8 cellular contexts compared by ENCODE assay signal in genomic region chr3:169771651-169772529, GRCh38. TPM values are rescaled to one million over a fixed set of nuclear protein-coding genes. Genes with fewer than 3 reads are reported as not detected.
DNase-seq lines count a peak whose midpoint lies in the region; ATAC-seq, FAIRE-seq and TF ChIP-seq lines count a peak whose summit lies in the region.

No MANE protein-coding gene starts in this region.

- peaks cover 37% of the 10 kb centered on the region for H3K4me1 Mint-ChIP-seq in activated T-cell treated with anti-CD3 and anti-CD28 coated beads, Interleukin-2, amount 50 U/mL, for 24 hours (ENCODE audit: low read depth)
- H3K4me1 Mint-ChIP-seq in stimulated activated naive CD8-positive, alpha-beta T cell treated with anti-CD3 and anti-CD28 coated beads, Interleukin-15, Interleukin-2, amounts not matched to agents 100 ng/mL and 50 ng/mL, for 24 hours (ENCODE audit: low read depth), result peaks cover 51% of the 10 kb centered on the region

- H3K4me3 Mint-ChIP-seq in activated T-cell treated with anti-CD3 and anti-CD28 coated beads, Interleukin-2, amount 50 U/mL, for 24 hours, result peak overlapping the region; percentile 96
- H3K4me3 Mint-ChIP-seq in stimulated activated naive CD8-positive, alpha-beta T cell treated with anti-CD3 and anti-CD28 coated beads, Interleukin-15, Interleukin-2, amounts not matched to agents 100 ng/mL and 50 ng/mL, for 24 hours, result peak overlapping the region; percentile 99

- TF ChIP-seq POLR2A in GM12891 (IDR thresholded peaks at IDR 0.05; ENCODE audit: low read depth, low read length) (no peak), esophagus squamous epithelium (IDR thresholded peaks at IDR 0.05) (no peak)

- H3K4me2 ChIP-seq in PC-9, result peak overlapping the region; percentile 86

- H3K79me2 ChIP-seq in PC-9 (ENCODE audit: low read depth), result peaks cover 31% of the 10 kb centered on the region

- no peaks in the 10 kb centered on the region for H3K27me3 Mint-ChIP-seq in activated T-cell treated with anti-CD3 and anti-CD28 coated beads, Interleukin-2, amount 50 U/mL, for 24 hours
- H3K27me3 Mint-ChIP-seq in stimulated activated naive CD8-positive, alpha-beta T cell treated with anti-CD3 and anti-CD28 coated beads, Interleukin-15, Interleukin-2, amounts not matched to agents 100 ng/mL and 50 ng/mL, for 24 hours, result no peaks in the 10 kb centered on the region

- 0% methylated on average over 30 of the region's 30 CpGs for WGBS in esophagus squamous epithelium, 2 donors

- peaks cover 51% of the 10 kb centered on the region for H3F3A ChIP-seq in PC-9 (ENCODE audit: insufficient read depth, low read depth)

- peak; percentile 77 for FAIRE-seq in GM12891 (lab: Jason Lieb, UNC)

- no peak for ATAC-seq in HG03520 (IDR thresholded peaks at IDR 0.05; ENCODE audit: unreplicated experiment)

- H3K4me1 ChIP-seq in PC-9 (replicated peaks; ENCODE audit: insufficient read depth) (peaks cover 13% of the 10 kb centered on the region), esophagus squamous epithelium (peaks cover 10 to 33% (median 21%) of the 10 kb centered on the region in 3 donors), muscle layer of colon (ENCODE audit: insufficient read depth, low read length) (peaks cover 17% of the 10 kb centered on the region)

- peaks cover 53% of the 10 kb centered on the region for H3K36me3 Mint-ChIP-seq in activated T-cell treated with anti-CD3 and anti-CD28 coated beads, Interleukin-2, amount 50 U/mL, for 24 hours (ENCODE audit: low read depth)
- H3K36me3 Mint-ChIP-seq in stimulated activated naive CD8-positive, alpha-beta T cell treated with anti-CD3 and anti-CD28 coated beads, Interleukin-15, Interleukin-2, amounts not matched to agents 100 ng/mL and 50 ng/mL, for 24 hours (ENCODE audit: low read depth), result peaks cover 30% of the 10 kb centered on the region

- peak overlapping the region; percentile 83 for H3K9ac ChIP-seq in muscle layer of colon (ENCODE audit: low read length)

- no TSS peak for BruUV-seq in PC-9 (replicated peaks; lab: Mats Ljungman, UMichigan)

- CTCF ChIA-PET in PC-9 (lab: Charles Lee), result interaction anchor here (0.5 to 0.7 kb wide), 5 partner anchors 109 to 1359 kb away, joined by 3 to 5 read pairs (median 3); no protein-coding TSS in a partner anchor

- H3K27ac ChIP-seq in KOPT-K1 (ENCODE audit: low read depth, low read length, poor library complexity, severe bottlenecking), result peak overlapping the region; percentile 90
- H3K27ac ChIP-seq in PC-9, result peak overlapping the region; percentile 92
- H3K27ac ChIP-seq in esophagus squamous epithelium, result peak overlapping the region; percentile 99 to 100 (median 100)
- H3K27ac ChIP-seq in muscle layer of colon (ENCODE audit: low read depth, low read length), result peak overlapping the region; percentile 98

- no peaks in the 10 kb centered on the region for H3K9me3 ChIP-seq in KOPT-K1 (ENCODE audit: insufficient read depth, low read length, poor library complexity, severe bottlenecking)
- no peaks in the 10 kb centered on the region for H3K9me3 ChIP-seq in PC-9 (ENCODE audit: insufficient read depth, low read depth)
- no peaks in the 10 kb centered on the region for H3K9me3 ChIP-seq in esophagus squamous epithelium
- H3K9me3 ChIP-seq in muscle layer of colon (ENCODE audit: low read length), result no peaks in the 10 kb centered on the region

- peak overlapping the region; percentile 84 for H3K4me3 ChIP-seq in PC-9
- H3K4me3 ChIP-seq in esophagus squamous epithelium, result peak overlapping the region; percentile 68 to 99 (median 80)
- peak overlapping the region; percentile 67 to 86 for H3K4me3 ChIP-seq in muscle layer of colon (ENCODE audit: low read depth in 1 of 2, low read length in 2 of 2)

- POLR2A ChIA-PET in PC-9 (lab: Charles Lee; ENCODE audit: unreplicated experiment), result interaction anchor here (0.6 to 0.7 kb wide), 7 partner anchors 29 to 1687 kb away, joined by 4 to 12 read pairs (median 5); no protein-coding TSS in a partner anchor

- H3K9me3 Mint-ChIP-seq in activated T-cell treated with anti-CD3 and anti-CD28 coated beads, Interleukin-2, amount 50 U/mL, for 24 hours, result no peaks in the 10 kb centered on the region
- no peaks in the 10 kb centered on the region for H3K9me3 Mint-ChIP-seq in stimulated activated naive CD8-positive, alpha-beta T cell treated with anti-CD3 and anti-CD28 coated beads, Interleukin-15, Interleukin-2, amounts not matched to agents 100 ng/mL and 50 ng/mL, for 24 hours

- H3K36me3 ChIP-seq in KOPT-K1 (ENCODE audit: insufficient read depth, low read length) (peaks cover 27% of the 10 kb centered on the region), PC-9 (ENCODE audit: low read depth) (0 out of 2 replicates have a peak, but pooled peaks cover 20% of the 10 kb centered on the region), esophagus squamous epithelium (peaks cover 0 to 28% (median 0%) of the 10 kb centered on the region in 3 donors), muscle layer of colon (ENCODE audit: insufficient read depth, low read length) (peaks cover 14% of the 10 kb centered on the region)

- no peaks in the 10 kb centered on the region for H3K27me3 ChIP-seq in PC-9 (ENCODE audit: insufficient read depth, low read depth)
- no peaks in the 10 kb centered on the region for H3K27me3 ChIP-seq in esophagus squamous epithelium
- no peaks in the 10 kb centered on the region for H3K27me3 ChIP-seq in muscle layer of colon (ENCODE audit: control insufficient read depth in 1 of 2, insufficient read depth in 2 of 2, low read length in 2 of 2)

- intact Hi-C loops in PC-9 (cut with micrococcal nuclease; ENCODE audit: unreplicated experiment) (loop anchor here (2.0 kb wide), 2 partner anchors 41 to 585 kb away; partner anchors contain the start of genes LRRC34, LRRIQ4 and SKIL), esophagus squamous epithelium (cut with DNase I) (no loop called here)

- no peaks in the 10 kb centered on the region for H3K9me2 ChIP-seq in PC-9 (ENCODE audit: insufficient read depth)

- peaks cover 13% of the 10 kb centered on the region for H4K20me1 ChIP-seq in PC-9 (ENCODE audit: insufficient read depth)

- no peak for DNase-seq in GM12891 (ENCODE audit: insufficient read length, low spot score)
- DNase-seq in PC-9, result peak; percentile 73 to 77
- peak; percentile 72 for DNase-seq in activated T-cell treated with anti-CD3 and anti-CD28 coated beads, Interleukin-2, amount 50 U/mL, for 24 hours
- DNase-seq in esophagus squamous epithelium (lab: John Stamatoyannopoulos, UW), result no peak

- peak overlapping the region; percentile 99 for H3K27ac Mint-ChIP-seq in activated T-cell treated with anti-CD3 and anti-CD28 coated beads, Interleukin-2, amount 50 U/mL, for 24 hours
- peak overlapping the region; percentile 100 for H3K27ac Mint-ChIP-seq in stimulated activated naive CD8-positive, alpha-beta T cell treated with anti-CD3 and anti-CD28 coated beads, Interleukin-15, Interleukin-2, amounts not matched to agents 100 ng/mL and 50 ng/mL, for 24 hours

- peak overlapping the region; percentile 100 for H2AFZ ChIP-seq in PC-9

- TF ChIP-seq CTCF in PC-9 (conservative IDR thresholded peaks at IDR 0.05), result no peak
- TF ChIP-seq CTCF in esophagus squamous epithelium (IDR thresholded peaks at IDR 0.05), result no peak

TF ChIP-seq in GM12891, 5 proteins besides CTCF, POLR2A, EP300 and RAD21:
- peak; percentile 11 for TF ChIP-seq PAX5 (IDR thresholded peaks at IDR 0.05; ENCODE audit: insufficient read depth, low read length, severe bottlenecking)
- no peak for TF ChIP-seq SPI1 (IDR thresholded peaks at IDR 0.05; ENCODE audit: low read depth, low read length)
- TF ChIP-seq POLR2AphosphoS5 (IDR thresholded peaks at IDR 0.05; ENCODE audit: low read depth, low read length), result no peak
- 0 out of 2 replicates have a peak, but pooled peaks have one; percentile 16 for TF ChIP-seq POU2F2 (IDR thresholded peaks at IDR 0.05; ENCODE audit: low read depth, low read length)

RNA-seq across cellular contexts. Expression of gene MYNN, which starts 1.3 kb away (rescaled TPM):
- 10.3 TPM for polyA plus RNA-seq in GM12891 (2012; ENCODE audit: low read depth, missing spikeins)
- 13.7 and 18.2 TPM in 2 replicates for total RNA-seq in PC-9 (2021)
- total RNA-seq in esophagus squamous epithelium, result 10 to 100 TPM in 3 of 4 donors, 1 to 10 TPM in 1; 6.5 to 19.1 (median 12.4) TPM

RNA-seq across cellular contexts. Expression of gene ACTRT3, which starts 2.5 kb away (rescaled TPM):
- polyA plus RNA-seq in GM12891 (2012; ENCODE audit: low read depth, missing spikeins), result 0.30 TPM
- total RNA-seq in PC-9 (2021), result 1.5 and 2.4 TPM in 2 replicates
- total RNA-seq in esophagus squamous epithelium, result 1 to 10 TPM in 3 of 4 donors, under 1 TPM in 1; 0.45 to 3.1 (median 2.0) TPM

RNA-seq across cellular contexts. Expression of gene TERC, which starts 7.0 kb away (rescaled TPM):
- polyA plus RNA-seq in GM12891 (2012; ENCODE audit: low read depth, missing spikeins), result not detected
- total RNA-seq in PC-9 (2021) (7.6 and 22.7 TPM in 2 replicates), esophagus squamous epithelium (100 to 1,000 TPM; 120 to 221 (median 166) TPM)

RNA-seq across cellular contexts. Expression of gene LRRIQ4, which starts 40.8 kb away (rescaled TPM):
- 0.21 TPM for polyA plus RNA-seq in GM12891 (2012; ENCODE audit: low read depth, missing spikeins)
- total RNA-seq in PC-9 (2021) (1.3 TPM in 2 replicates), esophagus squamous epithelium (not detected)

RNA-seq across cellular contexts. Expression of gene LRRC34, which starts 40.8 kb away (rescaled TPM):
- polyA plus RNA-seq in GM12891 (2012; ENCODE audit: low read depth, missing spikeins), result 5.0 TPM
- 9.6 and 10.3 TPM in 2 replicates for total RNA-seq in PC-9 (2021)
- total RNA-seq in esophagus squamous epithelium, result 1 to 10 TPM in 1 of 4 donors, under 1 TPM in 1, not detected in 2; 0.35 to 1.3 TPM

Comparison
In these comparisons a context has a peak if more than half of its experiments do, and no peak if none do; other contexts are left out.
1. DNase-seq: peak in PC-9 (2 of 2) and activated T-cell treated with anti-CD3 and anti-CD28 coated beads, Interleukin-2, amount 50 U/mL, for 24 hours (single experiment); none in GM12891 (single experiment) and esophagus squamous epithelium (single experiment).
2. Peak in every context shown above with its lines, with median percentiles within 50 percentile points of each other: H3K27ac ChIP-seq and H3K4me3 ChIP-seq.